ENCODE assay signal across 8 cellular contexts in genomic region chr1:15617173-15617873, GRCh38. TPM values are rescaled to one million over a fixed set of nuclear protein-coding genes. Genes with fewer than 3 reads are reported as not detected.
A peak's percentile ranks its signal among the peaks of the same experiment; 100 is the strongest.
DNase-seq lines count a peak whose midpoint lies in the region; ATAC-seq, FAIRE-seq and TF ChIP-seq lines count a peak whose summit lies in the region.

DDI2 (plus strand) TSS chr1:15617458; CDS start chr1:15617671, 213 bp downstream.

- peak within 1 kb of the TSS; percentile 68 for H3K27ac ChIP-seq in OCI-LY1 (ENCODE audit: low read depth, low read length, poor library complexity, severe bottlenecking)
- peak within 1 kb of the TSS; percentile 56 for H3K27ac ChIP-seq in endothelial cell of umbilical vein (ENCODE audit: insufficient read depth, low read depth, low read length)

- intact Hi-C loops in endothelial cell of umbilical vein (cut with micrococcal nuclease): loop anchor here (1.0 to 10.0 kb wide), 6 partner anchors 14 to 227 kb away; partner anchors contain the start of genes AGMAT, DNAJC16, PLEKHM2 and SPEN

- peak within 1 kb of the TSS; percentile 87 for H3K4me2 ChIP-seq in OCI-LY1 (ENCODE audit: low read length)
- peak within 1 kb of the TSS; percentile 95 for H3K4me2 ChIP-seq in endothelial cell of umbilical vein (ENCODE audit: insufficient read depth, low read length)

- H3K4me3 ChIP-seq in OCI-LY1 (ENCODE audit: low read depth, low read length, poor library complexity, severe bottlenecking) (peak within 1 kb of the TSS; percentile 94), endothelial cell of umbilical vein (replicated peaks in 1 of 3; ENCODE audit: insufficient read depth in 1 of 3, low read depth in 1 of 3, low read length in 3 of 3) (peak within 1 kb of the TSS; percentile 54 to 87 (median 75))

- H3K79me2 ChIP-seq in OCI-LY1 (ENCODE audit: insufficient read depth, low read length) (peaks cover 47% of the 10 kb centered on the region), endothelial cell of umbilical vein (ENCODE audit: control insufficient read depth, insufficient read depth, low read length) (peaks cover 47% of the 10 kb centered on the region)

- H3K9me2 ChIP-seq in OCI-LY1 (ENCODE audit: low read depth, low read length): no peaks in the 10 kb centered on the region

- H3K27me3 ChIP-seq in OCI-LY1 (ENCODE audit: insufficient read depth, low read length) (no peaks in the 10 kb centered on the region), endothelial cell of umbilical vein (ENCODE audit: control insufficient read depth in 2 of 2, insufficient read depth in 2 of 2, low read length in 2 of 2) (no peaks in the 10 kb centered on the region)

- no peaks in the 10 kb centered on the region for H3F3A ChIP-seq in OCI-LY1 (ENCODE audit: insufficient read depth, low read length)

- peak; percentile 93 for DNase-seq in COR-L47 (lab: John Stamatoyannopoulos, UW)
- DNase-seq in HuH-7 (ENCODE audit: low spot score): peak; percentile 82
- DNase-seq in activated CD8-positive, alpha-beta memory T cell treated with anti-CD3 and anti-CD28 coated beads, Interleukin-2, amount 50 U/mL, for 48 hours: peak; percentile 95
- DNase-seq in endothelial cell of umbilical vein (ENCODE audit: low read depth, low spot score): peak; percentile 98
- DNase-seq in midbrain (lab: John Stamatoyannopoulos, UW): peak; percentile 95
- peak; percentile 94 to 96 for DNase-seq in stimulated activated CD8-positive, alpha-beta memory T cell treated with anti-CD3 and anti-CD28 coated beads, Interleukin-15, amount 100 ng/mL, for 48 hours (ENCODE audit: low read depth in 2 of 2)

- no TSS peak for BruUV-seq in endothelial cell of umbilical vein (replicated peaks; lab: Mats Ljungman, UMichigan)

- CTCF ChIA-PET in endothelial cell of umbilical vein (lab: Charles Lee): interaction anchor here (0.9 kb wide), 1 partner anchor 21 kb away, joined by 3 read pairs; no protein-coding TSS in a partner anchor

- peak within 1 kb of the TSS; percentile 85 for H2AFZ ChIP-seq in OCI-LY1 (ENCODE audit: low read length)
- H2AFZ ChIP-seq in endothelial cell of umbilical vein (ENCODE audit: low read depth, low read length): peak within 1 kb of the TSS; percentile 89

- dilution Hi-C loops in endothelial cell of umbilical vein (cut with MboI; ENCODE audit: extremely low pct_ligation_motif_present, low sequenced_read_pairs): no loop called here

- no peaks in the 10 kb centered on the region for H3K9me1 ChIP-seq in endothelial cell of umbilical vein (replicated peaks; ENCODE audit: control insufficient read depth, extremely low read depth, insufficient read depth, low read length)

- peak; percentile 87 for FAIRE-seq in endothelial cell of umbilical vein (lab: Jason Lieb, UNC)

- H4K20me1 ChIP-seq in OCI-LY1 (ENCODE audit: insufficient read depth, low read length) (no peaks in the 10 kb centered on the region), endothelial cell of umbilical vein (replicated peaks; ENCODE audit: control insufficient read depth, extremely low read depth, insufficient read depth, low read length) (no peaks in the 10 kb centered on the region)

- peak; percentile 64 for TF ChIP-seq POLR2A in endothelial cell of umbilical vein (IDR thresholded peaks at IDR 0.05; ENCODE audit: low read depth, low read length)

- H3K9me3 ChIP-seq in OCI-LY1 (ENCODE audit: low read length) (no peaks in the 10 kb centered on the region), endothelial cell of umbilical vein (replicated peaks; ENCODE audit: control insufficient read depth, insufficient read depth, low read length) (no peaks in the 10 kb centered on the region)

- peak; percentile 55 for ATAC-seq in GM21447 (IDR thresholded peaks at IDR 0.05; ENCODE audit: unreplicated experiment)

- H3K9ac ChIP-seq in OCI-LY1 (ENCODE audit: low read length) (peak within 1 kb of the TSS; percentile 91), endothelial cell of umbilical vein (replicated peaks; ENCODE audit: extremely low read depth, insufficient read depth, low read length) (peak within 1 kb of the TSS; percentile 80)

- H3K36me3 ChIP-seq in OCI-LY1 (ENCODE audit: insufficient read depth, low read length): peaks cover 9% of the 10 kb centered on the region; the same call in 1 of the 2 replicates
- no peaks in the 10 kb centered on the region for H3K36me3 ChIP-seq in endothelial cell of umbilical vein (ENCODE audit: control insufficient read depth in 2 of 2, extremely low read depth in 1 of 2, insufficient read depth in 2 of 2, low read length in 2 of 2)

- TF ChIP-seq CTCF in OCI-LY1 (IDR thresholded peaks at IDR 0.05; ENCODE audit: low read length) (no peak), endothelial cell of umbilical vein (IDR thresholded peaks at IDR 0.05; ENCODE audit: extremely low read depth in 1 of 2, insufficient read depth in 1 of 2, low read depth in 1 of 2, low read length in 2 of 2) (no peak)

- POLR2A ChIA-PET in endothelial cell of umbilical vein (lab: Charles Lee): interaction anchor here (0.6 to 1.3 kb wide), 3 partner anchors 47 to 131 kb away, joined by 4 to 8 read pairs (median 6); no protein-coding TSS in a partner anchor

- peaks cover 30% of the 10 kb centered on the region for H3K4me1 ChIP-seq in OCI-LY1 (ENCODE audit: insufficient read depth, low read length, severe bottlenecking)
- H3K4me1 ChIP-seq in endothelial cell of umbilical vein (ENCODE audit: control insufficient read depth, extremely low read depth, insufficient read depth, low read length): peaks cover 27% of the 10 kb centered on the region

TF ChIP-seq in endothelial cell of umbilical vein, 7 proteins besides CTCF, POLR2A, EP300 and RAD21:
- TF ChIP-seq POLR2AphosphoS5 (IDR thresholded peaks at IDR 0.05; ENCODE audit: insufficient read depth, low read depth, low read length): peak; percentile 87
- TF ChIP-seq GATA2 (IDR thresholded peaks at IDR 0.05; ENCODE audit: insufficient read depth, insufficient read length, low read depth, low read length): no peak
- TF ChIP-seq JUN (IDR thresholded peaks at IDR 0.05; ENCODE audit: borderline replicate concordance, insufficient read depth, insufficient read length, low read depth): no peak
- peak; percentile 69 for TF ChIP-seq MYC (IDR thresholded peaks at IDR 0.05; ENCODE audit: low read depth, low read length)
- no peak for TF ChIP-seq EZH2 (IDR thresholded peaks at IDR 0.05; ENCODE audit: borderline replicate concordance, low read depth, low read length, severe bottlenecking)
- TF ChIP-seq FOS (IDR thresholded peaks at IDR 0.05; ENCODE audit: borderline replicate concordance, insufficient read depth, low read length): peak; percentile 62
- TF ChIP-seq MAX (IDR thresholded peaks at IDR 0.05; ENCODE audit: insufficient read depth, insufficient read length): peak; percentile 21

RNA-seq across cellular contexts. Expression of gene DDI2, which starts in this region (rescaled TPM):
- total RNA-seq in endothelial cell of umbilical vein: 35.2 and 35.9 TPM in 2 replicates
- polyA plus RNA-seq in endothelial cell of umbilical vein: 4.6 and 5.4 TPM in 2 replicates
- polyA plus RNA-seq in endothelial cell of umbilical vein (2011; cell fraction: cytosol; rRNA removed): 5.2 and 5.9 TPM in 2 replicates
- polyA plus RNA-seq in endothelial cell of umbilical vein (2011; cell fraction: nucleus; rRNA removed): 15.4 and 21.0 TPM in 2 replicates
- polyA plus RNA-seq in endothelial cell of umbilical vein (2012): 9.5 and 11.8 TPM in 2 replicates
- polyA minus RNA-seq in endothelial cell of umbilical vein: 34.4 and 38.4 TPM in 2 replicates
- polyA minus RNA-seq in endothelial cell of umbilical vein (2011; cell fraction: cytosol; rRNA and poly(A)+ RNA removed): 9.6 TPM
- 49.2 and 63.1 TPM in 2 replicates for polyA minus RNA-seq in endothelial cell of umbilical vein (2011; cell fraction: nucleus; rRNA and poly(A)+ RNA removed)

Comparison
In these comparisons a context has a peak if more than half of its experiments do, and no peak if none do; other contexts are left out.
1. Peak in every context shown above with its lines: DNase-seq, ATAC-seq, H3K4me3 ChIP-seq and H3K27ac ChIP-seq.